1 cellular context compared by ENCODE assay signal in the genomic region with DNA sequence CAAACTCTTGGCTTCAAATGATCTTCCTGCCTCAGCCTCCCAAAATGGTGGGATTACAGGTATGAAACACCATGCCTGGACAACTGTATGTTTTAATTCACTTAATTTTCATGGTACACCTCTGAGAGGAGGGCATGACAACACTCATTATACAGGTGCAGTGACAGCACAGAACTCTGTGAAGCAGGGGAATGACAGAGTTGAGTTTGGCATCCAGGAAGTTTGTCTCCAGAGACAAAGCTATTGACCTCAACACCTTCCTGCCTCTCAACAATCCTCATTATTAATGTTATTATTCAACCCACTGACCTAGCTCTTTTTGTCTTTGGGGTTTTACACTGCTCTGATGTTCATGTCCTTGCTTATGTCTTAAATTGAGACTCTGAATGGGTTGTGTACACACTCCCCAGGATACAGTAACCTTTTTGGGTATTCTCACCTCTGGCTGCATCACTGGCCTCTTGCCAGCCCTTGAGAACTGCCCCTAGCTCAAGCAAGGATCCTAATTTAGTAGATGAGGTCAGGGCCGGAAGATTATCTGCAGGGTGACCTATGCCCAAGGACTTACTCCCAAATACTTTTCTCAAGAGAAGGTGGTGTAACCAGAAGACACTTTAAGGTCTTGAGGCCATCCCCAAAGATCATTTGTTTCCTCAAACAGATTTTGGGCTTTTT.
TF ChIP-seq lines count a peak whose summit lies in the region.

No MANE protein-coding gene starts in this region.

TF ChIP-seq in IMR-90, 13 proteins besides CTCF, POLR2A, EP300 and RAD21:
- no peak for TF ChIP-seq MXI1 (IDR thresholded peaks at IDR 0.05; ENCODE audit: borderline replicate concordance, low read depth, low read length)
- TF ChIP-seq CHD1 (IDR thresholded peaks at IDR 0.05; ENCODE audit: low read depth, low read length), result no peak
- TF ChIP-seq CEBPB (IDR thresholded peaks at IDR 0.05; ENCODE audit: low read depth, low read length), result no peak
- no peak for TF ChIP-seq RFX5 (IDR thresholded peaks at IDR 0.05; ENCODE audit: low read depth, low read length)
- TF ChIP-seq FOS (IDR thresholded peaks at IDR 0.05; ENCODE audit: low read depth, low read length), result no peak
- no peak for TF ChIP-seq USF2 (IDR thresholded peaks at IDR 0.05; ENCODE audit: low read depth, low read length)
- TF ChIP-seq NFE2L2 (IDR thresholded peaks at IDR 0.05; ENCODE audit: low read depth, low read length), result no peak
